In the genomic region with DNA sequence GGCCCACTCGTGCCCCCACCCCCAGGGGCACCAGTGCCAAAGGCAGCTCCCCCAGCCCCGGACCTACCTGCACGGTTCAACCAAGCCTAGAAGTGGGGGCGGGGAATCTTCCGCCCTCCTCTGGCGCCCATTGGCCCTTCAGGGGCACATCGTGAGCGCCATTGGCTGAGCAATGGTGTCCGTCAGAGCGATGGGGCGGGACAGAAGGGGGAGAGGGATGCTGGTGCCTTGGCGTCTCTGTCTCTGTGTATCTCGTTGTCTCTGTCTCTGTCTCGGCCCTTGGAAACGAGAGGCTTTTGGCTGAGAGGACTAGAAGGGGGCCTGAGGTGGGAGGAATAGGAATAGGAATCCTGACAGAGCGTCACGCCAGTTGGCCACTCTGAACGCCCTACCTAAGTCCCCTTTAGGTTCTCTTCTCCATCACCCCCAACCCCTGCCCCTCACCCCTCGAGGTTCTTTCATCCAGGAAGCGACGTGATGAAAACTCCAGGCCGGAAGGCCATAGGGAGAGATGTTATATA, we compare ENCODE assay signal across 8 cellular contexts. TPM values are rescaled to one million over a fixed set of nuclear protein-coding genes. Genes with fewer than 3 reads are reported as not detected.
DNase-seq lines count a peak whose midpoint lies in the region; ATAC-seq and TF ChIP-seq lines count a peak whose summit lies in the region.
"Not testable (repeated sequence)": the region's sequence is repeated elsewhere in the genome, so short reads cannot be mapped to it uniquely, and the experiment has no call there.

No MANE protein-coding gene starts in this region.

- peak overlapping the region; percentile 75 for H3K4me2 ChIP-seq in fibroblast of lung (ENCODE audit: extremely low read depth, insufficient read depth, low read length)

- H3K36me3 Mint-ChIP-seq in naive B cell: not testable (repeated sequence)

- H3K27me3 Mint-ChIP-seq in naive B cell: not testable (repeated sequence)

- H3K9me3 Mint-ChIP-seq in naive B cell: not testable (repeated sequence)

- not testable (repeated sequence) for H3K27me3 ChIP-seq in Panc1 (ENCODE audit: control insufficient read depth, insufficient read depth, low read length); fibroblast of lung (ENCODE audit: control insufficient read depth, insufficient read depth, low read length)

- not testable (repeated sequence) for TF ChIP-seq CTCF in Panc1 (IDR thresholded peaks at IDR 0.05); fibroblast of lung (conservative IDR thresholded peaks at IDR 0.05 in 1 of 2, IDR thresholded peaks at IDR 0.05 in 1 of 2; ENCODE audit: low read depth in 1 of 2, low read length in 2 of 2)

- ATAC-seq in GM21786 (IDR thresholded peaks at IDR 0.05; ENCODE audit: unreplicated experiment) (peak; percentile 99), Panc1 (peak; percentile 100), naive B cell (ENCODE audit: low read depth in 2 of 2) (peak; percentile 100)

- not testable (repeated sequence) for H3K4me1 ChIP-seq in Panc1 (ENCODE audit: control insufficient read depth, insufficient read depth, low read length); fibroblast of lung (ENCODE audit: control insufficient read depth, extremely low read depth, insufficient read depth, low read length)

- not testable (repeated sequence) for H3K4me1 Mint-ChIP-seq in naive B cell

- in situ Hi-C loops in Panc1 (cut with HindIII; ENCODE audit: low pct_unique_long_range_greater_than_20kb, low sequenced_read_pairs): not testable (repeated sequence)

- H3K4me3 ChIP-seq in Panc1 (ENCODE audit: low read depth in 2 of 2, low read length in 2 of 2) (peak overlapping the region; percentile 43 to 65), fibroblast of lung (replicated peaks in 1 of 4; ENCODE audit: control extremely low read depth in 1 of 4, insufficient read depth in 1 of 4, low read depth in 3 of 4, low read length in 4 of 4) (peak overlapping the region; percentile 46 to 63 (median 54))

- not testable (repeated sequence) for H3K79me2 ChIP-seq in fibroblast of lung (ENCODE audit: control insufficient read depth, insufficient read depth, low read length)

- peak overlapping the region; percentile 82 to 94 (median 90) for H3K4me3 Mint-ChIP-seq in naive B cell

- POLR2A ChIA-PET in Panc1 (lab: Charles Lee): not testable (repeated sequence)

- peak overlapping the region; percentile 96 for H2AFZ ChIP-seq in fibroblast of lung (ENCODE audit: low read length)

- not testable (repeated sequence) for H4K20me1 ChIP-seq in fibroblast of lung (ENCODE audit: control insufficient read depth, extremely low read depth, insufficient read depth, low read length)

- CTCF ChIA-PET in Panc1 (lab: Charles Lee): not testable (repeated sequence)

- H3K9me3 ChIP-seq in KOPT-K1 (ENCODE audit: insufficient read depth, low read length, poor library complexity, severe bottlenecking); Panc1 (ENCODE audit: control insufficient read depth, insufficient read depth, low read depth, low read length); fibroblast of lung (ENCODE audit: control insufficient read depth, insufficient read depth, low read depth, low read length): not testable (repeated sequence)

- H3K27ac Mint-ChIP-seq in naive B cell: peak overlapping the region; percentile 49 to 94 (median 72)

- not testable (repeated sequence) for H3K36me3 ChIP-seq in KOPT-K1 (ENCODE audit: insufficient read depth, low read length); Panc1 (ENCODE audit: control insufficient read depth, insufficient read depth, low read length); fibroblast of lung (ENCODE audit: control insufficient read depth, insufficient read depth, low read length)

- BruUV-seq in Panc1 (replicated peaks; lab: Mats Ljungman, UMichigan): not testable (repeated sequence)

- H3K9ac ChIP-seq in fibroblast of lung (ENCODE audit: insufficient read depth, low read length): not testable (repeated sequence)

- H3K27ac ChIP-seq in KOPT-K1 (ENCODE audit: low read depth, low read length, poor library complexity, severe bottlenecking) (peak overlapping the region; percentile 46), Panc1 (ENCODE audit: low read length) (peak overlapping the region; percentile 66)
- H3K27ac ChIP-seq in fibroblast of lung (ENCODE audit: insufficient read depth, low read length): not testable (repeated sequence)

- intact Hi-C loops in Panc1 (cut with micrococcal nuclease; ENCODE audit: unreplicated experiment): not testable (repeated sequence)

- DNase-seq in DMS79 treated with DMSO at 0.1 percent for 48 hours (lab: John Stamatoyannopoulos, UW) (peak; percentile 89), Panc1 (ENCODE audit: low read depth, low spot score) (peak; percentile 93), activated T-helper 1 cell treated with Interleukin-2 at 50 U/mL for 16 hours (ENCODE audit: low read depth) (peak; percentile 79), fibroblast of lung (ENCODE audit: low read depth in 2 of 2) (peak; percentile 82 to 84), naive B cell (peak; percentile 94)
- peak; percentile 82 to 92 for DNase-seq in stimulated activated CD8-positive, alpha-beta memory T cell treated with anti-CD3 and anti-CD28 coated beads, Interleukin-7, amount 100 ng/mL, for 48 hours (ENCODE audit: extremely low read depth in 1 of 2, low read depth in 1 of 2)

RNA-seq across cellular contexts. Expression of a gene that starts 32.1 kb away (rescaled TPM):
- 55.5 TPM for total RNA-seq in Panc1 (2021; ENCODE audit: unreplicated experiment)
- 20.8 TPM for polyA plus RNA-seq in Panc1 (2012; ENCODE audit: insufficient read length)
- total RNA-seq in fibroblast of lung: 55.5 and 78.6 TPM in 2 replicates
- 8.4 and 11.1 TPM in 2 replicates for polyA plus RNA-seq in fibroblast of lung
- 10.7 and 12.4 TPM in 2 replicates for polyA plus RNA-seq in fibroblast of lung (2012)
- 59.3 and 92.5 TPM in 2 replicates for polyA minus RNA-seq in fibroblast of lung (ENCODE audit: low replicate concordance)
- polyA plus RNA-seq in naive B cell (ENCODE audit: low read depth in 6 of 6): 10 to 100 TPM in 5 of 6 donors, 1 to 10 TPM in 1; 5.8 to 27.5 (median 16.5) TPM
